In the genomic region with DNA sequence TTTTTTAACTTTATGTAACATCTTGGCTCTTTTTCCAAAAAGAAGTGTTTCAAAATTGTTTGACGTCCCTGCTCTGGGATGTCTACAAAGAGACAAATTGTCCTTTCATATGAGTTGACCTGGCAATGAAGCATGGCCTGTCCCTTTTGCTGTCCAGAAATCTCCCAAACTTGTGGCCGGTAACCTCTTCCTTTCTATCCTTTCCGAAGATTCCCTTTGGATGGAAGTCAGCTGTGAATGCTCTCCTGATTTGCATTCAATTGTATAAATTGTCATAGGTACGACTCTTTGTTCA, we compare ENCODE assay signal across 27 cellular contexts. TPM values are rescaled to one million over a fixed set of nuclear protein-coding genes. Genes with fewer than 3 reads are reported as not detected.
"Had no signal": no experiment of that assay in that cellular context is flagged by ENCODE, and none has a peak within 500 bp of the region (broad histone marks: within the 10 kb centered on the region; RNA-seq: fewer than 3 reads in every experiment).

No MANE protein-coding gene starts in this region.

- H3K36me3 ChIP-seq: pancreas, prostate gland, stomach, tibial artery, upper lobe of right lung had no signal

- ATAC-seq: left colon; natural killer cell; pancreas; stimulated activated naive B cell treated with anti-CD40 and anti-IgM and Interleukin-4, amounts not matched to agents 10 μg/mL and 1 μg/mL and 100 μg/mL, for 72 hours; stimulated activated naive CD8-positive, alpha-beta T cell treated with anti-CD3 and anti-CD28 coated beads, Interleukin-15, Interleukin-2, amounts not matched to agents 100 U/mL and 50 U/mL, for 24 hours; upper lobe of right lung had no signal

- H3K4me3 Mint-ChIP-seq: mesothelial cell of epicardium; naive B cell; natural killer cell; nephron progenitor cell; stimulated activated naive B cell treated with anti-CD40 and anti-IgM and Interleukin-4, amounts not matched to agents 10 μg/mL and 1 μg/mL and 100 μg/mL, for 72 hours had no signal

- H3K36me3 Mint-ChIP-seq: mesothelial cell of epicardium, naive B cell, natural killer cell had no signal

- DNase-seq: hippocampal formation; kidney glomerular epithelial cell; left colon; mesendoderm; naive B cell; natural killer cell; nephron progenitor cell; pancreas; posterior cingulate gyrus; retina; stimulated activated CD4-positive, alpha-beta T cell treated with anti-CD3 and anti-CD28 coated beads, Interleukin-12 subunit alpha, Interleukin-12 subunit beta, amount 100 ng/mL, for 4 hours; stimulated activated CD4-positive, alpha-beta T cell treated with anti-CD3 and anti-CD28 coated beads, Interleukin-15, amount 100 ng/mL, for 24 hours; stimulated activated CD4-positive, alpha-beta T cell treated with anti-CD3 and anti-CD28 coated beads, Interleukin-2, amount 100 ng/mL, for 24 hours; stimulated activated CD4-positive, alpha-beta T cell treated with anti-CD3 and anti-CD28 coated beads, Interleukin-4, amount 100 ng/mL, for 1 hour; stimulated activated naive B cell treated with anti-CD40 and anti-IgM and Interleukin-4, amounts not matched to agents 10 μg/mL and 1 μg/mL and 100 μg/mL, for 72 hours; stimulated activated naive CD8-positive, alpha-beta T cell treated with anti-CD3 and anti-CD28 coated beads, Interleukin-15, Interleukin-2, amounts not matched to agents 100 U/mL and 50 U/mL, for 24 hours; stomach; testis; tibial artery; trophoblast cell; upper lobe of right lung had no signal

- H3K27ac Mint-ChIP-seq: mesothelial cell of epicardium; naive B cell; natural killer cell; nephron progenitor cell; stimulated activated naive B cell treated with anti-CD40 and anti-IgM and Interleukin-4, amounts not matched to agents 10 μg/mL and 1 μg/mL and 100 μg/mL, for 72 hours had no signal

- H3K27me3 ChIP-seq: pancreas, stomach, testis, tibial artery, upper lobe of right lung had no signal

- H3K4me1 Mint-ChIP-seq: naive B cell; natural killer cell; nephron progenitor cell; stimulated activated naive B cell treated with anti-CD40 and anti-IgM and Interleukin-4, amounts not matched to agents 10 μg/mL and 1 μg/mL and 100 μg/mL, for 72 hours had no signal

- H3K9me3 Mint-ChIP-seq: natural killer cell had no signal

- H3K4me1 ChIP-seq: pancreas, prostate gland, tibial artery, upper lobe of right lung had no signal

- H3K9me3 ChIP-seq: pancreas, prostate gland, stomach, testis, tibial artery, upper lobe of right lung had no signal

- H3K4me3 ChIP-seq: lung, pancreas, prostate gland, skin epidermis, stomach, testis, tibial artery, upper lobe of right lung had no signal

- H3K27ac ChIP-seq: pancreas, prostate gland, skin epidermis, stomach, testis, tibial artery, upper lobe of right lung had no signal

RNA-seq across cellular contexts. Expression of a gene that starts 40.9 kb away (rescaled TPM):
- total RNA-seq: glomerular endothelial cell had no signal
- polyA plus RNA-seq: keratinocyte had no signal
